In the genomic region with DNA sequence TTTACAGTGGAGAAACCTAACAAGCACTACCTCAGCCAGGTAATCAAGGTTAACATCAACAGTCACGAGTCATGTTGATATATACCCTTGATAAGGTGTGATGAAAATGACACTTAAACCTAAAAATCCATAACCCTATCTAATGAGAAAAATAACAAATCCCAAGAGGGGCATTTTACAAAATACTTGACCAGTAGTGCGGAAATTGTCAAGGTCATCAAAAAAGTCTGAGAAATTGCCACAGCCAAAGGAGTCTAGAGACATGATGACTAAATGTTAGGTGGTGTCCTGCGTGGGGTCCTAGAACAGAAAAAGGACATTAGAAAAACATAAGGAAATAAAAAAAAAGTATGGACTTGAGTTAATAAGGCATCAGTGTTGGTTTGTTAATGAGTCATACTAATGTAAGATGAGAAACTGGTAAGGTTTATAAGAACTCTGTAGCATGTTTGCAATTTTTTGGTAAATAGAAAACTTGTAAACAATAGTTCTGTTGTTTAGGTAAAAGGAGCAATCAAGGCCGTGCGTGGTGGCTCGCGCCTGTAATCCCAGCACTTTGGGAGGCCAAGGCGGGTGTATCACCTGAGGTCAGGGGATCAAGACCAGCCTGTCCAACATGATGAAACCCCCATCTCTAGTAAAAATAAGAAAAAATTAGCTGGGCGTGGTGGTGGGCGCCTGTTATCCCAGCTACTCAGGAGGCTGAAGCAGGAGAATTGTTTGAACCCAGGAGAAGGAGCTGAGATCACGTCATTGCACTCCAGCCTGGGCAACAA, we compare ENCODE assay signal across 12 cellular contexts. TPM values are rescaled to one million over a fixed set of nuclear protein-coding genes. Genes with fewer than 3 reads are reported as not detected.
DNase-seq lines count a peak whose midpoint lies in the region; ATAC-seq and TF ChIP-seq lines count a peak whose summit lies in the region.
"Had no signal": no experiment of that assay in that cellular context is flagged by ENCODE, and none has a peak within 500 bp of the region (broad histone marks: within the 10 kb centered on the region; RNA-seq: fewer than 3 reads in every experiment).

No MANE protein-coding gene starts in this region.

- H3K9me2 ChIP-seq in hepatocyte (replicated peaks; ENCODE audit: insufficient read depth) = no peaks in the 10 kb centered on the region

- peak overlapping the region; percentile 21; the same call in 1 of the 2 replicates for H3K4me3 ChIP-seq in ACC112 (ENCODE audit: low read depth, low read length)
- H3K4me3 ChIP-seq in GM12865 (ENCODE audit: low read depth, low read length) = peak overlapping the region; percentile 88; the same call in 1 of the 2 replicates
- no peak overlapping the region for H3K4me3 ChIP-seq in SK-N-MC
- H3K4me3 ChIP-seq in hepatocyte = no peak overlapping the region
- H3K4me3 ChIP-seq: cardiac muscle cell had no signal

- peak overlapping the region; percentile 5 for H3K9ac ChIP-seq in SK-N-MC (ENCODE audit: insufficient read length)

- H3K4me1 ChIP-seq in ACC112 (ENCODE audit: control insufficient read depth, insufficient read depth, low read length, unreplicated experiment) = peaks cover 8% of the 10 kb centered on the region
- no peaks in the 10 kb centered on the region for H3K4me1 ChIP-seq in hepatocyte (ENCODE audit: insufficient read depth)

- no peak for DNase-seq in GM12865 (ENCODE audit: low read depth)
- DNase-seq in SK-N-MC (ENCODE audit: low read depth, low spot score) = no peak
- DNase-seq in hepatocyte (ENCODE audit: low spot score) = no peak
- DNase-seq in KG1 (lab: John Stamatoyannopoulos, UW) = no peak
- DNase-seq in stimulated activated CD4-positive, alpha-beta T cell treated with anti-CD3 and anti-CD28 coated beads, Interleukin-15, amount 100 ng/mL, for 24 hours = no peak
- DNase-seq: DMS 273 treated with DMSO at 0.1 percent for 48 hours, Kasumi-1, NCI-H2227 treated with DMSO at 0.1 percent for 48 hours had no signal

- H2AFZ ChIP-seq in ACC112 (ENCODE audit: low read length, unreplicated experiment) (no peak overlapping the region), hepatocyte (no peak overlapping the region)

- H3K27me3 ChIP-seq in ACC112 (ENCODE audit: insufficient read depth, low read length) (no peaks in the 10 kb centered on the region), hepatocyte (no peaks in the 10 kb centered on the region)
- H3K27me3 ChIP-seq: cardiac muscle cell had no signal

- H3K27ac ChIP-seq in ACC112 (ENCODE audit: low read depth, low read length) (peak overlapping the region; percentile 47), SK-N-MC (peak overlapping the region; percentile 42; the same call in 1 of the 2 replicates), hepatocyte (peak overlapping the region; percentile 61)
- H3K27ac ChIP-seq: cardiac muscle cell had no signal

- ATAC-seq in HG03175 (IDR thresholded peaks at IDR 0.05; ENCODE audit: unreplicated experiment) (no peak), GM18511 (IDR thresholded peaks at IDR 0.05; ENCODE audit: unreplicated experiment) (no peak)

- TF ChIP-seq CTCF in GM12865 (IDR thresholded peaks at IDR 0.05; ENCODE audit: insufficient read depth, low read depth, low read length, missing control alignments) = no peak
- TF ChIP-seq CTCF in hepatocyte (IDR thresholded peaks at IDR 0.05; ENCODE audit: poor library complexity) = no peak

- H3K9me3 ChIP-seq in SK-N-MC (ENCODE audit: low read depth, low read length) (no peaks in the 10 kb centered on the region), hepatocyte (ENCODE audit: low read depth) (no peaks in the 10 kb centered on the region)

- H3K36me3 ChIP-seq in ACC112 (ENCODE audit: insufficient read depth, low read length) = peaks cover 20% of the 10 kb centered on the region; the same call in 1 of the 2 replicates
- H3K36me3 ChIP-seq in SK-N-MC (ENCODE audit: insufficient read depth, low read length) = peaks cover 44% of the 10 kb centered on the region
- H3K36me3 ChIP-seq in hepatocyte (replicated peaks; ENCODE audit: insufficient read depth, low read depth) = no peaks in the 10 kb centered on the region

- peaks cover 27% of the 10 kb centered on the region for H3K79me2 ChIP-seq in ACC112 (ENCODE audit: control insufficient read depth, insufficient read depth, low read length, unreplicated experiment)
- peaks cover 6% of the 10 kb centered on the region for H3K79me2 ChIP-seq in hepatocyte

- H4K20me1 ChIP-seq in hepatocyte (ENCODE audit: insufficient read depth, poor library complexity, severe bottlenecking) = no peaks in the 10 kb centered on the region

- 79% methylated on average over 11 of the region's 11 CpGs for WGBS in hepatocyte (ENCODE audit: low lambda C conversion rate, missing lambda C conversion rate)

- no peak overlapping the region for H3K4me2 ChIP-seq in hepatocyte

RNA-seq across cellular contexts. Expression of gene RPL36A, which starts 2.9 kb away (rescaled TPM):
- 2,118 and 2,358 TPM in 2 replicates for total RNA-seq in hepatocyte
- 245 and 263 TPM in 2 replicates for polyA plus RNA-seq in hepatocyte

RNA-seq across cellular contexts. Expression of gene BTK, which starts 7.7 kb away (rescaled TPM):
- total RNA-seq in hepatocyte = 0.70 and 0.96 TPM in 2 replicates
- 0.62 and 1.4 TPM in 2 replicates for polyA plus RNA-seq in hepatocyte

RNA-seq across cellular contexts. Expression of gene GLA, which starts 14.0 kb away (rescaled TPM):
- total RNA-seq in hepatocyte = 134 and 147 TPM in 2 replicates
- polyA plus RNA-seq in hepatocyte = 86.4 and 96.5 TPM in 2 replicates

RNA-seq across cellular contexts. Expression of gene HNRNPH2, which starts 14.3 kb away (rescaled TPM):
- total RNA-seq in hepatocyte = 74.4 and 76.0 TPM in 2 replicates
- polyA plus RNA-seq in hepatocyte = 103 and 112 TPM in 2 replicates

RNA-seq across cellular contexts. Expression of gene TIMM8A, which starts 45.2 kb away (rescaled TPM):
- total RNA-seq in hepatocyte = 8.8 and 10.2 TPM in 2 replicates
- polyA plus RNA-seq in hepatocyte = 13.0 and 16.5 TPM in 2 replicates

Comparison
In these comparisons a context has a peak if more than half of its experiments do, and no peak if none do; other contexts are left out.
1. H3K4me3 ChIP-seq: peak in ACC112 (single experiment) and GM12865 (single experiment); none in SK-N-MC (single experiment) and hepatocyte (single experiment).
2. Peak in every context shown above with its lines, with median percentiles within 50 percentile points of each other: H3K27ac ChIP-seq.